Comparison of ENCODE assay signal across 1 cellular context in genomic region chr9:6757132-6757987, GRCh38.
TF ChIP-seq lines count a peak whose summit lies in the region.

Gene KDM4C, plus strand, starts transcription at chr9:6757973. Its CDS starts 35,016 bp downstream, at chr9:6792989.

TF ChIP-seq in HepG2, 621 proteins besides CTCF, POLR2A, EP300 and RAD21 (continued from another document and continues in another):
- peak; percentile 62 for TF ChIP-seq AHDC1 (CRISPR knock-in tag; IDR thresholded peaks at IDR 0.05; ENCODE audit: borderline replicate concordance)
- 0 out of 2 replicates have a peak, but pooled peaks have one; percentile 52 for TF ChIP-seq ZNF816 (CRISPR knock-in tag; IDR thresholded peaks at IDR 0.05; ENCODE audit: borderline replicate concordance)
- TF ChIP-seq ZNF570 (CRISPR knock-in tag; IDR thresholded peaks at IDR 0.05; ENCODE audit: borderline replicate concordance), result peak; percentile 81; the same call in 1 of the 2 replicates
- TF ChIP-seq NR2F6 (IDR thresholded peaks at IDR 0.05), result no peak; the same call in 1 of the 2 replicates
- no peak; the same call in 1 of the 2 replicates for TF ChIP-seq NR2F6 (CRISPR knock-in tag; IDR thresholded peaks at IDR 0.05)
- TF ChIP-seq UBTF (CRISPR knock-in tag; IDR thresholded peaks at IDR 0.05), result peak; percentile 75; the same call in 1 of the 2 replicates
- TF ChIP-seq PRMT3 (CRISPR knock-in tag; IDR thresholded peaks at IDR 0.05; ENCODE audit: borderline replicate concordance, low read depth), result no peak
- TF ChIP-seq ZNF879 (CRISPR knock-in tag; IDR thresholded peaks at IDR 0.05), result 0 out of 2 replicates have a peak, but pooled peaks have one; percentile 42
- no peak for TF ChIP-seq MAFG (CRISPR knock-in tag; IDR thresholded peaks at IDR 0.05)
- TF ChIP-seq CBX1 (IDR thresholded peaks at IDR 0.05; ENCODE audit: low read depth), result peak; percentile 87
- TF ChIP-seq ZNF530 (CRISPR knock-in tag; IDR thresholded peaks at IDR 0.05; ENCODE audit: low read depth), result no peak
- no peak; the same call in 1 of the 2 replicates for TF ChIP-seq ZNF740 (CRISPR knock-in tag; IDR thresholded peaks at IDR 0.05)
- TF ChIP-seq U2AF1 (optimal IDR thresholded peaks at IDR 0.05; ENCODE audit: low read depth, low read length), result peak; percentile 80
- TF ChIP-seq PAF1 (CRISPR knock-in tag; IDR thresholded peaks at IDR 0.05), result no peak
- no peak for TF ChIP-seq ZNF616 (CRISPR knock-in tag; IDR thresholded peaks at IDR 0.05; ENCODE audit: low read depth)
- TF ChIP-seq FOXO1 (CRISPR knock-in tag; IDR thresholded peaks at IDR 0.05), result no peak; the same call in 1 of the 2 replicates
- TF ChIP-seq DMAP1 (CRISPR knock-in tag; IDR thresholded peaks at IDR 0.05), result peak; percentile 94; the same call in 1 of the 2 replicates
- TF ChIP-seq ZMAT5 (CRISPR knock-in tag; IDR thresholded peaks at IDR 0.05; ENCODE audit: borderline replicate concordance, low read depth), result no peak
- peak; percentile 78 for TF ChIP-seq ZNF232 (CRISPR knock-in tag; IDR thresholded peaks at IDR 0.05; ENCODE audit: borderline replicate concordance)
- no peak for TF ChIP-seq TCF7 (IDR thresholded peaks at IDR 0.05; ENCODE audit: low read depth)
- TF ChIP-seq SAP130 (CRISPR knock-in tag; IDR thresholded peaks at IDR 0.05; ENCODE audit: low read depth), result peak; percentile 75
- TF ChIP-seq JARID2 (CRISPR knock-in tag; IDR thresholded peaks at IDR 0.05; ENCODE audit: insufficient replicate concordance), result peak; percentile 28
- no peak for TF ChIP-seq KAT7 (CRISPR knock-in tag; IDR thresholded peaks at IDR 0.05; ENCODE audit: borderline replicate concordance)
- TF ChIP-seq PHF21A (CRISPR knock-in tag; IDR thresholded peaks at IDR 0.05), result peak; percentile 94; the same call in 1 of the 2 replicates
- peak; percentile 83; the same call in 1 of the 2 replicates for TF ChIP-seq PLSCR1 (CRISPR knock-in tag; IDR thresholded peaks at IDR 0.05; ENCODE audit: borderline replicate concordance)
- peak; percentile 97 for TF ChIP-seq ZNF510 (CRISPR knock-in tag; IDR thresholded peaks at IDR 0.05; ENCODE audit: low read depth)
- peak; percentile 89 for TF ChIP-seq ZNF609 (CRISPR knock-in tag; IDR thresholded peaks at IDR 0.05; ENCODE audit: borderline replicate concordance)
- peak; percentile 71 for TF ChIP-seq BRF2 (CRISPR knock-in tag; IDR thresholded peaks at IDR 0.05)
- TF ChIP-seq MIXL1 (CRISPR knock-in tag; IDR thresholded peaks at IDR 0.05), result 0 out of 2 replicates have a peak, but pooled peaks have one; percentile 20
- no peak for TF ChIP-seq KMT2A (CRISPR knock-in tag; IDR thresholded peaks at IDR 0.05)
- no peak for TF ChIP-seq ZBTB39 (CRISPR knock-in tag; IDR thresholded peaks at IDR 0.05)
- TF ChIP-seq ZC3H4 (CRISPR knock-in tag; IDR thresholded peaks at IDR 0.05; ENCODE audit: borderline replicate concordance), result 0 out of 2 replicates have a peak, but pooled peaks have one; percentile 36
- TF ChIP-seq HIVEP1 (CRISPR knock-in tag; IDR thresholded peaks at IDR 0.05), result peak; percentile 91
- TF ChIP-seq FOXA1 (IDR thresholded peaks at IDR 0.05), result no peak
- peak; percentile 6; the same call in 1 of the 2 replicates for TF ChIP-seq FOXA1 (CRISPR knock-in tag; IDR thresholded peaks at IDR 0.05)
- no peak for TF ChIP-seq FOXM1 (CRISPR knock-in tag; IDR thresholded peaks at IDR 0.05)
- peak; percentile 68; the same call in 1 of the 2 replicates for TF ChIP-seq SMAD3 (CRISPR knock-in tag; IDR thresholded peaks at IDR 0.05)
- no peak for TF ChIP-seq ZNF234 (CRISPR knock-in tag; conservative IDR thresholded peaks at IDR 0.05)
- peak; percentile 84 for TF ChIP-seq PHF8 (CRISPR knock-in tag; IDR thresholded peaks at IDR 0.05)
- TF ChIP-seq ZKSCAN1 (IDR thresholded peaks at IDR 0.05; ENCODE audit: low read length), result peak; percentile 1; the same call in 1 of the 2 replicates
- no peak; the same call in 1 of the 2 replicates for TF ChIP-seq ZNF383 (CRISPR knock-in tag; IDR thresholded peaks at IDR 0.05; ENCODE audit: borderline replicate concordance)
- TF ChIP-seq FUBP1 (CRISPR knock-in tag; IDR thresholded peaks at IDR 0.05; ENCODE audit: borderline replicate concordance), result no peak
